In the genomic region with DNA sequence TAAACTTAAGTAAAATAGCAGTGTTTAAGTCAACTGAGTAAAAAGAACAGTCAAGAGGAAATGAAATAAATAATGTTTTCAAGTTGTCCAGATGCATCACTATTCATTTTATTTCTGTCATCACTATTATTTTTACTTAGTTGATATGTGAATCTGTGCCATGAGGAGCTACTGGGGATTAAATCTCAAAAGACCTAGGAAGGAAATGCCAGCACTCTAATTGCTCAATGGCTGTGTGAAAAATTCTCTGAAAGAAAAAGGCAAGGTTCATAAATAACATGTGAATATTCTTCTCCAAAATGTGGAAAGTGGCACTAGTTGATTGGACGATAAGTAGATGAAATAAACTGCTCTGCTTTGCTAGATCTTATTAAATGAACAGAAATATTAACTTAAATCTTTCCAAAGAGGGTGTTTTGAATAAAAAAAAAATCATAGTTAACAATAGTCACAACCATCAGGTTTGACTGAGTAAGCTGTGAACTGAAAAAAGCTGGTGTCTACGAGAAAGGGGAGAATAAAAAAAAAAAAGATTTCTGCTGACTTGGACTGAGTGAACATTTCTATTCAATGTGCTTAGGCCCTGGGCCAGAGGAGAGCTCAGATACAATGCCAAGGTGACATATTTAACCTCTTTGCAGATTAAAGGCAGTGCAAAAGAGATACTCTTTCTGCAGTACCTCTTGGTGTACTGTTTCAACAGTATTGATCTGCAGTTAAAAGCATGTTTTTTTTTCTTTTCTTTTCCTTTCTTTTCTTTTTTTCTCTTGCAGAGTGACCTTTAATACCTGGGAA, we compare ENCODE assay signal across 11 cellular contexts. TPM values are rescaled to one million over a fixed set of nuclear protein-coding genes. Genes with fewer than 3 reads are reported as not detected.
DNase-seq lines count a peak whose midpoint lies in the region; ATAC-seq and TF ChIP-seq lines count a peak whose summit lies in the region.
"Had no signal": no experiment of that assay in that cellular context is flagged by ENCODE, and none has a peak within 500 bp of the region (broad histone marks: within the 10 kb centered on the region; RNA-seq: fewer than 3 reads in every experiment).

No MANE protein-coding gene starts in this region.

- H3K27ac ChIP-seq in iPS-18a (ENCODE audit: low read length) (no peak overlapping the region), gastrocnemius medialis (peak overlapping the region; percentile 77 to 83 (median 80))

- H3K9ac ChIP-seq in iPS-18a (ENCODE audit: low read length), result no peak overlapping the region

- in situ Hi-C loops in G401 (cut with HindIII; ENCODE audit: low sequenced_read_pairs) (no loop called here), gastrocnemius medialis (cut with MboI; ENCODE audit: low sequenced_read_pairs in 4 of 4) (loop anchor here in 1 of 4 donors (25.0 kb wide), 1 partner anchor 485 kb away; the partner anchor contains the start of gene PKD2)

- H3K4me3 ChIP-seq in iPS-18a (ENCODE audit: low read length), result peak overlapping the region; percentile 4
- peak overlapping the region; percentile 21 to 54 (median 48) for H3K4me3 ChIP-seq in gastrocnemius medialis

- ATAC-seq in gastrocnemius medialis, result no peak
- no peak for ATAC-seq in HG02759 (IDR thresholded peaks at IDR 0.05; ENCODE audit: unreplicated experiment)
- ATAC-seq in HG03280 (IDR thresholded peaks at IDR 0.05; ENCODE audit: unreplicated experiment), result no peak
- ATAC-seq in GM18868 (IDR thresholded peaks at IDR 0.05; ENCODE audit: unreplicated experiment), result no peak

- DNase-seq in G401 (ENCODE audit: low spot score) (peak; percentile 80), cerebellar cortex (ENCODE audit: low spot score) (peak; percentile 76), gastrocnemius medialis (no peak), GM19238 (ENCODE audit: insufficient read length, low spot score) (no peak)
- DNase-seq: DND-41, NCI-H446 treated with DMSO at 0.1 percent for 48 hours, occipital lobe had no signal

- peaks cover 43% of the 10 kb centered on the region for H3K4me1 ChIP-seq in iPS-18a (ENCODE audit: control insufficient read depth, low read depth, low read length)
- H3K4me1 ChIP-seq in gastrocnemius medialis, result peaks cover 0 to 15% of the 10 kb centered on the region in 2 donors

- H3K27me3 ChIP-seq in iPS-18a (ENCODE audit: control insufficient read depth, insufficient read depth, low read length) (peaks cover under 1% of the 10 kb centered on the region), gastrocnemius medialis (no peaks in the 10 kb centered on the region)

- H3K36me3 ChIP-seq in iPS-18a (ENCODE audit: control insufficient read depth, low read depth, low read length) (no peaks in the 10 kb centered on the region), gastrocnemius medialis (no peaks in the 10 kb centered on the region)

- no peak for TF ChIP-seq CTCF in gastrocnemius medialis (IDR thresholded peaks at IDR 0.05 in 4 of 5, conservative IDR thresholded peaks at IDR 0.05 in 1 of 5)

- peak in 1 of 2 donors; percentile 54 for TF ChIP-seq POLR2A in gastrocnemius medialis (IDR thresholded peaks at IDR 0.05)

- H3K9me3 ChIP-seq in iPS-18a (ENCODE audit: control insufficient read depth, low read depth, low read length), result no peaks in the 10 kb centered on the region
- no peaks in the 10 kb centered on the region for H3K9me3 ChIP-seq in gastrocnemius medialis

- intact Hi-C loops in gastrocnemius medialis (cut with DNase I; ENCODE audit: low total_unique reads), result no loop called here

RNA-seq across cellular contexts. Expression of gene SPARCL1, which starts 1.5 kb away (rescaled TPM):
- not detected in 2 replicates for total RNA-seq in G401 (2014; rRNA removed; shearing (Covaris generic))
- total RNA-seq in gastrocnemius medialis, result 100 to 1,000 TPM; 225 to 357 (median 273) TPM

Comparison
In these comparisons a context has a peak if more than half of its experiments do, and no peak if none do; other contexts are left out.
1. DNase-seq: peak in G401 (single experiment) and cerebellar cortex (single experiment); none in gastrocnemius medialis (0 of 2) and GM19238 (single experiment).
2. RNA of gene SPARCL1, which starts 1.5 kb away (total RNA-seq): 225 to 357 TPM in gastrocnemius medialis; not detected in G401; every median in the first group is over 100 times any median in the second.